Comparison of ENCODE assay signal across 8 cellular contexts in genomic region chr6:104940881-104941693, GRCh38. TPM values are rescaled to one million over a fixed set of nuclear protein-coding genes. Genes with fewer than 3 reads are reported as not detected.
A peak's percentile ranks its signal among the peaks of the same experiment; 100 is the strongest.
DNase-seq lines count a peak whose midpoint lies in the region; ATAC-seq and TF ChIP-seq lines count a peak whose summit lies in the region.

No MANE protein-coding gene starts in this region.

- H3K27ac ChIP-seq in HUES6 (ENCODE audit: low read depth, low read length) (peak overlapping the region; percentile 92), cardiac muscle cell (peak overlapping the region; percentile 72), MM.1S (ENCODE audit: low read length) (no peak overlapping the region)

- H3K4me3 ChIP-seq in HUES6 (ENCODE audit: low read depth, low read length) = peak overlapping the region; percentile 96
- peak overlapping the region; percentile 70 for H3K4me3 ChIP-seq in cardiac muscle cell
- no peak overlapping the region for H3K4me3 ChIP-seq in MM.1S (ENCODE audit: low read length)

- H3K27me3 Mint-ChIP-seq in activated naive CD4-positive, alpha-beta T cell treated with anti-CD3 and anti-CD28 coated beads, Interleukin-2, amount 10 ng/mL, durations not matched to agents 7 days and 5 days = peaks cover 50% of the 10 kb centered on the region

- H3K36me3 ChIP-seq in HUES6 (ENCODE audit: control insufficient read depth, insufficient read depth, low read length) (no peaks in the 10 kb centered on the region), cardiac muscle cell (no peaks in the 10 kb centered on the region), MM.1S (replicated peaks; ENCODE audit: insufficient read depth, low read length) (no peaks in the 10 kb centered on the region)

- H3F3A ChIP-seq in MM.1S (ENCODE audit: insufficient read depth, low read length) = no peaks in the 10 kb centered on the region

- no peaks in the 10 kb centered on the region for H3K79me2 ChIP-seq in MM.1S (ENCODE audit: low read length)

- no peak overlapping the region for H2AFZ ChIP-seq in MM.1S (ENCODE audit: low read length)

- ATAC-seq in HG02623 (IDR thresholded peaks at IDR 0.05; ENCODE audit: unreplicated experiment) = no peak

- H3K9me3 ChIP-seq in HUES6 (ENCODE audit: control insufficient read depth, insufficient read depth, low read depth, low read length) = no peaks in the 10 kb centered on the region; the same call in 1 of the 2 replicates
- no peaks in the 10 kb centered on the region for H3K9me3 ChIP-seq in cardiac muscle cell (ENCODE audit: low read depth)
- H3K9me3 ChIP-seq in MM.1S (replicated peaks; ENCODE audit: insufficient read depth, low read length) = no peaks in the 10 kb centered on the region

- peak; percentile 13 to 21 for DNase-seq in SHP77 (lab: John Stamatoyannopoulos, UW)
- DNase-seq in SHP77 treated with DMSO at 0.1 percent for 48 hours (lab: John Stamatoyannopoulos, UW) = no peak
- DNase-seq in activated naive CD4-positive, alpha-beta T cell treated with anti-CD3 and anti-CD28 coated beads, Interleukin-2, amount 10 ng/mL, durations not matched to agents 7 days and 5 days = peak; percentile 38
- DNase-seq in cardiac muscle cell (ENCODE audit: low read depth in 1 of 2, low spot score in 1 of 2) = peak; percentile 53 to 88
- peak; percentile 20 for DNase-seq in pons (ENCODE audit: low spot score)
- DNase-seq in MM.1S = no peak

- CTCF ChIA-PET in activated naive CD4-positive, alpha-beta T cell treated with anti-CD3 and anti-CD28 coated beads, Interleukin-2, amount 10 ng/mL, durations not matched to agents 7 days and 5 days (lab: Charles Lee) = interaction anchor here (1.6 kb wide), 1 partner anchor 15 kb away, joined by 5 read pairs; no protein-coding TSS in a partner anchor

- H3K9ac ChIP-seq in HUES6 (ENCODE audit: low read length) = peak overlapping the region; percentile 90
- no peak overlapping the region for H3K9ac ChIP-seq in MM.1S (ENCODE audit: low read length)

- no peak overlapping the region for H3K4me2 ChIP-seq in MM.1S (ENCODE audit: low read depth, low read length)

- no peaks in the 10 kb centered on the region; the same call in 1 of the 2 replicates for H3K4me1 ChIP-seq in HUES6 (ENCODE audit: control insufficient read depth, insufficient read depth, low read length)
- no peaks in the 10 kb centered on the region for H3K4me1 ChIP-seq in cardiac muscle cell (ENCODE audit: low read depth)
- no peaks in the 10 kb centered on the region for H3K4me1 ChIP-seq in MM.1S (ENCODE audit: low read length)

- peak overlapping the region; percentile 37 for H3K27ac Mint-ChIP-seq in activated naive CD4-positive, alpha-beta T cell treated with anti-CD3 and anti-CD28 coated beads, Interleukin-2, amount 10 ng/mL, durations not matched to agents 7 days and 5 days

- H3K9me3 Mint-ChIP-seq in activated naive CD4-positive, alpha-beta T cell treated with anti-CD3 and anti-CD28 coated beads, Interleukin-2, amount 10 ng/mL, durations not matched to agents 7 days and 5 days = peaks cover 2% of the 10 kb centered on the region

- H4K20me1 ChIP-seq in MM.1S (ENCODE audit: insufficient read depth, low read length) = no peaks in the 10 kb centered on the region

- no peaks in the 10 kb centered on the region for H3K9me2 ChIP-seq in MM.1S (replicated peaks; ENCODE audit: insufficient read depth, low read length)

- peak overlapping the region; percentile 50 for H3K4me3 Mint-ChIP-seq in activated naive CD4-positive, alpha-beta T cell treated with anti-CD3 and anti-CD28 coated beads, Interleukin-2, amount 10 ng/mL, durations not matched to agents 7 days and 5 days

- TF ChIP-seq CTCF in cardiac muscle cell (IDR thresholded peaks at IDR 0.05; ENCODE audit: low read depth, low read length) (peak; percentile 58), MM.1S (IDR thresholded peaks at IDR 0.05; ENCODE audit: low read length) (no peak)

- H3K4me1 Mint-ChIP-seq in activated naive CD4-positive, alpha-beta T cell treated with anti-CD3 and anti-CD28 coated beads, Interleukin-2, amount 10 ng/mL, durations not matched to agents 7 days and 5 days = peaks cover 11% of the 10 kb centered on the region

- H3K36me3 Mint-ChIP-seq in activated naive CD4-positive, alpha-beta T cell treated with anti-CD3 and anti-CD28 coated beads, Interleukin-2, amount 10 ng/mL, durations not matched to agents 7 days and 5 days = peaks cover 5% of the 10 kb centered on the region

- H3K27me3 ChIP-seq in HUES6 (ENCODE audit: control insufficient read depth, insufficient read depth, low read length) (no peaks in the 10 kb centered on the region; the same call in 1 of the 2 replicates), cardiac muscle cell (no peaks in the 10 kb centered on the region), MM.1S (replicated peaks; ENCODE audit: insufficient read depth, low read length) (no peaks in the 10 kb centered on the region)

RNA-seq across cellular contexts. Expression of gene LIN28B, which starts 15.8 kb away (rescaled TPM):
- 9.8 and 18.6 TPM in 2 replicates for total RNA-seq in cardiac muscle cell
- polyA plus RNA-seq in cardiac muscle cell = 6.8 and 7.3 TPM in 2 replicates

Comparison
In these comparisons a context has a peak if more than half of its experiments do, and no peak if none do; other contexts are left out.
1. DNase-seq: peak in SHP77 (2 of 2), activated naive CD4-positive, alpha-beta T cell treated with anti-CD3 and anti-CD28 coated beads, Interleukin-2, amount 10 ng/mL, durations not matched to agents 7 days and 5 days (single experiment), cardiac muscle cell (2 of 2) and pons (single experiment); none in SHP77 treated with DMSO at 0.1 percent for 48 hours (single experiment) and MM.1S (single experiment).